9 cellular contexts compared by ENCODE assay signal in genomic region chr13:76016799-76017198, GRCh38.
DNase-seq lines count a peak whose midpoint lies in the region; ATAC-seq and TF ChIP-seq lines count a peak whose summit lies in the region.
"Had no signal": no experiment of that assay in that cellular context is flagged by ENCODE, and none has a peak within 500 bp of the region (broad histone marks: within the 10 kb centered on the region; RNA-seq: fewer than 3 reads in every experiment).

No MANE protein-coding gene starts in this region.

- no peak for TF ChIP-seq POLR2A in thyroid gland (IDR thresholded peaks at IDR 0.05)

- intact Hi-C loops in thyroid gland (cut with DNase I), result no loop called here

- H3K36me3 ChIP-seq in thyroid gland, result no peaks in the 10 kb centered on the region
- H3K36me3 ChIP-seq: BLaER1 treated with 17β-estradiol and CSF1 and Interleukin-3, amounts not matched to agents 10 nM and 100 nM had no signal

- no peaks in the 10 kb centered on the region for H3K27me3 ChIP-seq in thyroid gland
- H3K27me3 ChIP-seq: BLaER1 treated with 17β-estradiol and CSF1 and Interleukin-3, amounts not matched to agents 10 nM and 100 nM had no signal

- peak; percentile 57 for TF ChIP-seq CTCF in fibroblast of pulmonary artery (IDR thresholded peaks at IDR 0.05; ENCODE audit: low read length, missing control alignments)
- peak in 4 of 6 experiments; percentile 41 to 49 (median 43) for TF ChIP-seq CTCF in thyroid gland (IDR thresholded peaks at IDR 0.05)

- peaks cover 13 to 16% of the 10 kb centered on the region in 2 donors for H3K4me1 ChIP-seq in thyroid gland

- H3K27ac ChIP-seq in thyroid gland, result no peak overlapping the region
- H3K27ac ChIP-seq: BLaER1 treated with 17β-estradiol and CSF1 and Interleukin-3, amounts not matched to agents 10 nM and 100 nM had no signal

- peak; percentile 62 for ATAC-seq in GM19397 (IDR thresholded peaks at IDR 0.05; ENCODE audit: unreplicated experiment)
- peak; percentile 90 for ATAC-seq in HG03159 (IDR thresholded peaks at IDR 0.05; ENCODE audit: unreplicated experiment)

- peak; percentile 20 for DNase-seq in NCI-H1694 (lab: John Stamatoyannopoulos, UW)
- DNase-seq in NCI-H1694 treated with DMSO at 0.1 percent for 48 hours (lab: John Stamatoyannopoulos, UW), result no peak
- DNase-seq in RPMI7951 (ENCODE audit: low read depth), result peak; percentile 20
- DNase-seq in fibroblast of pulmonary artery (ENCODE audit: low read depth), result peak; percentile 46
- DNase-seq in thyroid gland, result peak; percentile 12 to 30
- DNase-seq in HK-2 (ENCODE audit: unreplicated experiment), result no peak

- H3K4me3 ChIP-seq in fibroblast of pulmonary artery (replicated peaks; ENCODE audit: low read depth, low read length) (no peak overlapping the region), thyroid gland (replicated peaks in 1 of 3) (no peak overlapping the region)
- H3K4me3 ChIP-seq: BLaER1 treated with 17β-estradiol and CSF1 and Interleukin-3, amounts not matched to agents 10 nM and 100 nM had no signal

- no peaks in the 10 kb centered on the region for H3K9me3 ChIP-seq in thyroid gland
- H3K9me3 ChIP-seq: BLaER1 treated with 17β-estradiol and CSF1 and Interleukin-3, amounts not matched to agents 10 nM and 100 nM had no signal

Comparison
In these comparisons a context has a peak if more than half of its experiments do, and no peak if none do; other contexts are left out.
1. DNase-seq: peak in NCI-H1694 (single experiment), RPMI7951 (single experiment), fibroblast of pulmonary artery (single experiment) and thyroid gland (2 of 2); none in NCI-H1694 treated with DMSO at 0.1 percent for 48 hours (single experiment) and HK-2 (single experiment).